Comparison of ENCODE assay signal across 20 cellular contexts in genomic region chr12:47311011-47311410, GRCh38.
"Had no signal": no experiment of that assay in that cellular context is flagged by ENCODE, and none has a peak within 500 bp of the region (broad histone marks: within the 10 kb centered on the region; RNA-seq: fewer than 3 reads in every experiment).

No MANE protein-coding gene starts in this region.

- H3K27me3 ChIP-seq: esophagus squamous epithelium, gastrocnemius medialis, spleen, transverse colon had no signal

- H3K9me3 Mint-ChIP-seq: endodermal cell had no signal

- H3K4me3 Mint-ChIP-seq: activated naive CD8-positive, alpha-beta T cell treated with anti-CD3 and anti-CD28 coated beads, Interleukin-2, amount 10 ng/mL, durations not matched to agents 7 days and 5 days; activated T-helper 1 cell treated with anti-CD3 and anti-CD28 coated beads, Interleukin-12 subunit alpha, Interleukin-12 subunit beta, Interleukin-2, Interleukin-4 antibody, amounts not matched to agents 30 ng/mL and 10 ng/mL and 1 ng/mL, durations not matched to agents 14 hours and 24 hours and 36 hours; endodermal cell; neural crest cell had no signal

- H3K4me3 ChIP-seq: esophagus squamous epithelium, gastrocnemius medialis, prostate gland, spleen, transverse colon had no signal

- H3K9me2 ChIP-seq: SK-N-SH had no signal

- H3K27ac ChIP-seq: esophagus squamous epithelium, gastrocnemius medialis, prostate gland, spleen, transverse colon, VCaP had no signal

- H3K9me3 ChIP-seq: esophagus squamous epithelium, gastrocnemius medialis, prostate gland, SK-N-SH, transverse colon had no signal

- ATAC-seq: gastrocnemius medialis, left ventricle myocardium superior had no signal

- H3K4me1 ChIP-seq: gastrocnemius medialis, prostate gland had no signal

- H3K36me3 ChIP-seq: esophagus squamous epithelium, gastrocnemius medialis, prostate gland, spleen, transverse colon had no signal

- H3K9ac ChIP-seq: SK-N-SH had no signal

- H3K27ac Mint-ChIP-seq: endodermal cell had no signal

- H3K4me2 ChIP-seq: SK-N-SH had no signal

- DNase-seq: activated CD4-positive, alpha-beta T cell treated with anti-CD3 and anti-CD28 coated beads for 1 hour; activated CD4-positive, alpha-beta T cell treated with anti-CD3 and anti-CD28 coated beads, Interleukin-2, amount 50 U/mL, for 1 hour; activated gamma-delta T cell treated with Interleukin-2 at 50 U/mL for 16 hours; activated naive CD8-positive, alpha-beta T cell treated with anti-CD3 and anti-CD28 coated beads, Interleukin-2, amount 10 ng/mL, durations not matched to agents 7 days and 5 days; amygdala; cortex of kidney; endodermal cell; esophagus squamous epithelium; gastrocnemius medialis; hippocampal formation; left ventricle myocardium superior; mesenchymal stem cell; SK-N-SH; spleen; stimulated activated CD4-positive, alpha-beta T cell treated with anti-CD3 and anti-CD28 coated beads, Interleukin-4, amount 100 ng/mL, for 24 hours; transverse colon had no signal

- H3K4me1 Mint-ChIP-seq: neural crest cell had no signal

- H3K27me3 Mint-ChIP-seq: activated naive CD8-positive, alpha-beta T cell treated with anti-CD3 and anti-CD28 coated beads, Interleukin-2, amount 10 ng/mL, durations not matched to agents 7 days and 5 days had no signal
